29 cellular contexts compared by ENCODE assay signal in genomic region chr9:14260101-14260500, GRCh38. TPM values are rescaled to one million over a fixed set of nuclear protein-coding genes. Genes with fewer than 3 reads are reported as not detected.
"Had no signal": no experiment of that assay in that cellular context is flagged by ENCODE, and none has a peak within 500 bp of the region (broad histone marks: within the 10 kb centered on the region; RNA-seq: fewer than 3 reads in every experiment).

No MANE protein-coding gene starts in this region.

- H3K27ac ChIP-seq: epithelial cell of prostate, left lung, neutrophil, ovary, prostate gland, stomach, uterus had no signal

- H3K4me1 ChIP-seq: left lung had no signal

- H3K27me3 ChIP-seq: breast epithelium, left lung, neutrophil, ovary, right atrium auricular region, stomach, uterus had no signal

- H3K9me3 ChIP-seq: breast epithelium, left lung, neutrophil, ovary, prostate gland, right atrium auricular region, stomach, uterus had no signal

- ATAC-seq: activated T-cell treated with anti-CD3 and anti-CD28 coated beads, Interleukin-2, amount 50 U/mL, for 4 hours; left lung; natural killer cell treated with Interleukin-12 subunit alpha and Interleukin-12 subunit beta and Interleukin-15 and Interleukin-18, amount 100 ng/mL, for 72 hours; stimulated activated memory B cell treated with anti-CD40 and anti-IgM and Interleukin-4, amounts not matched to agents 10 μg/mL and 1 μg/mL and 100 μg/mL, for 72 hours; T-helper 17 cell had no signal

- H3K36me3 ChIP-seq: breast epithelium, left lung, neutrophil, ovary, prostate gland, right atrium auricular region, stomach, uterus had no signal

- DNase-seq: activated CD4-positive, alpha-beta T cell treated with anti-CD3 and anti-CD28 coated beads for 4 hours; activated CD4-positive, alpha-beta T cell treated with anti-CD3 and anti-CD28 coated beads, Interleukin-2, amount 50 U/mL, for 48 hours; activated CD4-positive, CD25-positive, alpha-beta regulatory T cell; activated CD8-positive, alpha-beta memory T cell treated with anti-CD3 and anti-CD28 coated beads, Interleukin-2, amount 50 U/mL, for 48 hours; activated naive CD4-positive, alpha-beta T cell treated with Interleukin-2 at 50 U/mL for 16 hours; activated naive CD8-positive, alpha-beta T cell treated with anti-CD3 and anti-CD28 coated beads for 36 hours; activated T-cell treated with anti-CD3 and anti-CD28 coated beads, Interleukin-2, amount 50 U/mL, for 4 hours; amniotic stem cell; cerebellar nuclear complex; endodermal cell; foreskin melanocyte; left lung; midbrain; ovary; stimulated activated CD4-positive, alpha-beta T cell treated with anti-CD3 and anti-CD28 coated beads, Interleukin-2, amount 100 ng/mL, for 24 hours; stomach; T-helper 17 cell; trophoblast cell; uterus had no signal

- H3K4me3 ChIP-seq: breast epithelium, coronary artery, left lung, ovary, prostate gland, right atrium auricular region, skin epidermis, stomach, uterus had no signal

RNA-seq across cellular contexts. Expression of gene NFIB, which starts 53.8 kb away (rescaled TPM):
- total RNA-seq: activated CD8-positive, alpha-beta memory T cell treated with anti-CD3 and anti-CD28 coated beads for 36 hours; activated naive CD8-positive, alpha-beta T cell treated with anti-CD3 and anti-CD28 coated beads for 36 hours; natural killer cell treated with Interleukin-12 subunit alpha and Interleukin-12 subunit beta and Interleukin-15 and Interleukin-18, amount 100 ng/mL, for 72 hours had no signal
